In genomic region chr7:50687575-50688261, GRCh38 we compare ENCODE assay signal across 17 cellular contexts.
DNase-seq lines count a peak whose midpoint lies in the region; ATAC-seq, FAIRE-seq and TF ChIP-seq lines count a peak whose summit lies in the region.
"Had no signal": no experiment of that assay in that cellular context is flagged by ENCODE, and none has a peak within 500 bp of the region (broad histone marks: within the 10 kb centered on the region; RNA-seq: fewer than 3 reads in every experiment).

No MANE protein-coding gene starts in this region.

- ATAC-seq in HepG2 (no peak), HG03139 (IDR thresholded peaks at IDR 0.05; ENCODE audit: unreplicated experiment) (no peak)
- ATAC-seq: stimulated activated naive CD8-positive, alpha-beta T cell treated with anti-CD3 and anti-CD28 coated beads, Interleukin-15, amount 100 ng/mL, for 72 hours had no signal

- H3K27ac ChIP-seq in liver (ENCODE audit: low read depth in 1 of 2, low read length in 2 of 2) (peak overlapping the region; percentile 78 to 88), HepG2 (ENCODE audit: extremely low read length, insufficient read depth, low read length) (no peak overlapping the region), hepatocyte (peak overlapping the region; percentile 22)

- TF ChIP-seq CTCF in liver (IDR thresholded peaks at IDR 0.05; ENCODE audit: low read depth, low read length, missing input control) (no peak), HepG2 (CRISPR knock-in tag; IDR thresholded peaks at IDR 0.05) (no peak), hepatocyte (IDR thresholded peaks at IDR 0.05; ENCODE audit: poor library complexity) (no peak)

- no peak for DNase-seq in HepG2 (ENCODE audit: low spot score)
- DNase-seq in epidermal melanocyte (ENCODE audit: insufficient read length, low spot score), result peak; percentile 46
- DNase-seq in hepatocyte (ENCODE audit: low spot score), result no peak
- DNase-seq in urothelium cell line (ENCODE audit: low spot score), result no peak
- DNase-seq in GM19240 (ENCODE audit: insufficient read length, low spot score), result no peak
- no peak for DNase-seq in GM19239 (ENCODE audit: insufficient read length, low spot score)
- DNase-seq: 8988T; activated CD4-positive, alpha-beta T cell treated with anti-CD3 and anti-CD28 coated beads, Interleukin-2, amount 50 U/mL, for 1 hour; aorta; Caco-2; effector CD4-positive, alpha-beta T cell; hippocampal formation; NCI-H187 treated with DMSO at 0.1 percent for 48 hours; small intestine; stimulated activated naive CD8-positive, alpha-beta T cell treated with anti-CD3 and anti-CD28 coated beads, Interleukin-15, amount 100 ng/mL, for 72 hours had no signal

- no peak overlapping the region for H3K9ac ChIP-seq in liver (ENCODE audit: low read depth in 1 of 2, low read length in 2 of 2)
- no peak overlapping the region for H3K9ac ChIP-seq in HepG2 (ENCODE audit: insufficient read depth, low read depth, low read length)

- POLR2A ChIA-PET in HepG2 (lab: Yijun Ruan, JAX), result no interaction called here

- H3K9me2 ChIP-seq in hepatocyte (replicated peaks; ENCODE audit: insufficient read depth), result no peaks in the 10 kb centered on the region

- no peak for TF ChIP-seq POLR2A in HepG2 (IDR thresholded peaks at IDR 0.05; ENCODE audit: insufficient read depth in 1 of 2, low read depth in 2 of 2, low read length in 2 of 2)

- no TSS peak for BruUV-seq in HepG2 (replicated peaks; lab: Mats Ljungman, UMichigan)

- H4K20me1 ChIP-seq in HepG2 (ENCODE audit: insufficient read depth, low read length), result no peaks in the 10 kb centered on the region
- H4K20me1 ChIP-seq in hepatocyte (ENCODE audit: insufficient read depth, poor library complexity, severe bottlenecking), result no peaks in the 10 kb centered on the region

- H3K9me3 ChIP-seq in liver (ENCODE audit: control insufficient read depth in 4 of 4, low read length in 3 of 4) (no peaks in the 10 kb centered on the region), HepG2 (ENCODE audit: low read length) (no peaks in the 10 kb centered on the region), hepatocyte (ENCODE audit: low read depth) (no peaks in the 10 kb centered on the region)
- H3K9me3 ChIP-seq: Caco-2 had no signal

- H3K4me3 ChIP-seq in liver (ENCODE audit: low read depth in 1 of 3, low read length in 3 of 3) (no peak overlapping the region), HepG2 (replicated peaks in 1 of 3; ENCODE audit: insufficient read depth in 1 of 3, low read depth in 2 of 3, low read length in 3 of 3) (no peak overlapping the region), hepatocyte (no peak overlapping the region)

- peaks cover 2 to 54% (median 42%) of the 10 kb centered on the region in 4 donors for H3K4me1 ChIP-seq in liver (ENCODE audit: control insufficient read depth in 4 of 4, insufficient read depth in 4 of 4, low read length in 3 of 4)
- no peaks in the 10 kb centered on the region for H3K4me1 ChIP-seq in HepG2 (ENCODE audit: insufficient read depth, low read length)
- peaks cover 26% of the 10 kb centered on the region for H3K4me1 ChIP-seq in hepatocyte (ENCODE audit: insufficient read depth)
- H3K4me1 ChIP-seq: Caco-2 had no signal

- intact Hi-C loops in HepG2 (cut with micrococcal nuclease; ENCODE audit: unreplicated experiment), result no loop called here

- no peak overlapping the region for H3K4me2 ChIP-seq in HepG2 (ENCODE audit: low read depth, low read length)
- no peak overlapping the region for H3K4me2 ChIP-seq in hepatocyte

- TF ChIP-seq EP300 in HepG2 (IDR thresholded peaks at IDR 0.05; ENCODE audit: low read depth in 2 of 2, low read length in 2 of 2), result no peak
- no peak for TF ChIP-seq EP300 in HepG2 (CRISPR knock-in tag; IDR thresholded peaks at IDR 0.05; ENCODE audit: borderline replicate concordance)

- in situ Hi-C loops in HepG2 (cut with HindIII; ENCODE audit: extremely low pct_ligation_motif_present, low pct_unique_long_range_greater_than_20kb), result loop anchor here (25.0 kb wide), 1 partner anchor 550 kb away; no protein-coding TSS in a partner anchor

- H2AFZ ChIP-seq in HepG2 (ENCODE audit: low read length) (no peak overlapping the region), hepatocyte (no peak overlapping the region)

- CTCF ChIA-PET in HepG2 (lab: Yijun Ruan, JAX; ENCODE audit: low intra/inter-chr PET ratio, low total read pairs), result no interaction called here

- H3K36me3 ChIP-seq in liver (ENCODE audit: control insufficient read depth in 4 of 4, insufficient read depth in 3 of 4, low read depth in 1 of 4, low read length in 3 of 4) (peaks cover 0 to 4% (median 0%) of the 10 kb centered on the region in 4 donors), HepG2 (replicated peaks in 1 of 2; ENCODE audit: control insufficient read depth in 1 of 2, insufficient read depth in 2 of 2, low read length in 2 of 2) (no peaks in the 10 kb centered on the region), hepatocyte (replicated peaks; ENCODE audit: insufficient read depth, low read depth) (no peaks in the 10 kb centered on the region)

- FAIRE-seq in HepG2 (lab: Jason Lieb, UNC) (no peak), urothelium cell line (lab: Jason Lieb, UNC) (peak; percentile 75), GM19239 (lab: Jason Lieb, UNC) (no peak)
- FAIRE-seq: small intestine had no signal

- TF ChIP-seq RAD21 in liver (IDR thresholded peaks at IDR 0.05), result no peak
- TF ChIP-seq RAD21 in HepG2 (CRISPR knock-in tag; IDR thresholded peaks at IDR 0.05), result no peak

- H3K27me3 ChIP-seq in liver (ENCODE audit: control insufficient read depth in 4 of 4, insufficient read depth in 4 of 4, low read length in 3 of 4) (no peaks in the 10 kb centered on the region), HepG2 (ENCODE audit: control insufficient read depth in 1 of 2, insufficient read depth in 2 of 2, low read length in 2 of 2) (no peaks in the 10 kb centered on the region), hepatocyte (no peaks in the 10 kb centered on the region)

- 86% methylated on average over 7 of the region's 7 CpGs for WGBS in liver
- WGBS in HepG2 (ENCODE audit: low lambda C conversion rate), result 82% methylated on average over 7 of the region's 7 CpGs
- WGBS in hepatocyte (ENCODE audit: low lambda C conversion rate, missing lambda C conversion rate), result 86% methylated on average over 7 of the region's 7 CpGs

- H3K79me2 ChIP-seq in HepG2 (ENCODE audit: insufficient read depth, low read length) (no peaks in the 10 kb centered on the region), hepatocyte (peaks cover 45% of the 10 kb centered on the region)

TF ChIP-seq in liver, 16 proteins besides CTCF, POLR2A, EP300 and RAD21:
- TF ChIP-seq MAX (IDR thresholded peaks at IDR 0.05) (no peak), FOXA2 (IDR thresholded peaks at IDR 0.05) (no peak), JUND (IDR thresholded peaks at IDR 0.05) (no peak), ATF3 (IDR thresholded peaks at IDR 0.05) (no peak), YY1 (IDR thresholded peaks at IDR 0.05) (no peak)

TF ChIP-seq in HepG2, 621 proteins besides CTCF, POLR2A, EP300 and RAD21:
- TF ChIP-seq SMARCC2 (IDR thresholded peaks at IDR 0.05), result no peak
